16 cellular contexts compared by ENCODE assay signal in genomic region chr3:80785475-80785874, GRCh38.
A peak's percentile ranks its signal among the peaks of the same experiment; 100 is the strongest.
DNase-seq lines count a peak whose midpoint lies in the region; ATAC-seq and TF ChIP-seq lines count a peak whose summit lies in the region.
"Had no signal": no experiment of that assay in that cellular context is flagged by ENCODE, and none has a peak within 500 bp of the region (broad histone marks: within the 10 kb centered on the region; RNA-seq: fewer than 3 reads in every experiment).

No MANE protein-coding gene starts in this region.

- H3K27me3 ChIP-seq in A673 (replicated peaks; ENCODE audit: insufficient read depth, low read depth, low read length, poor library complexity) = no peaks in the 10 kb centered on the region
- H3K27me3 ChIP-seq in GM23338 (ENCODE audit: insufficient read depth) = no peaks in the 10 kb centered on the region
- no peaks in the 10 kb centered on the region for H3K27me3 ChIP-seq in PC-9 (ENCODE audit: insufficient read depth, low read depth)
- H3K27me3 ChIP-seq: breast epithelium, vagina had no signal

- H3K4me3 ChIP-seq in A673 (ENCODE audit: low read depth, low read length, poor library complexity, severe bottlenecking) = no peak overlapping the region
- no peak overlapping the region for H3K4me3 ChIP-seq in GM23338
- no peak overlapping the region for H3K4me3 ChIP-seq in PC-9
- no peak overlapping the region for H3K4me3 ChIP-seq in fibroblast of pulmonary artery (replicated peaks; ENCODE audit: low read depth, low read length)
- H3K4me3 ChIP-seq: breast epithelium, vagina had no signal

- no peaks in the 10 kb centered on the region for H3K27me3 Mint-ChIP-seq in GM23338 (ENCODE audit: insufficient read depth, low read depth, poor library complexity)
- no peaks in the 10 kb centered on the region for H3K27me3 Mint-ChIP-seq in activated CD8-positive, alpha-beta T cell treated with anti-CD3 and anti-CD28 coated beads for 36 hours

- POLR2A ChIA-PET in A673 (lab: Charles Lee; ENCODE audit: low non-redundant PET) = no interaction called here
- POLR2A ChIA-PET in PC-9 (lab: Charles Lee; ENCODE audit: unreplicated experiment) = no interaction called here
- POLR2A ChIA-PET in activated CD8-positive, alpha-beta T cell treated with anti-CD3 and anti-CD28 coated beads for 36 hours (lab: Charles Lee) = interaction anchor here (0.6 kb wide), 1 partner anchor 21 kb away, joined by 3 read pairs; no protein-coding TSS in a partner anchor

- no peaks in the 10 kb centered on the region for H4K20me1 ChIP-seq in GM23338 (replicated peaks; ENCODE audit: insufficient read depth)
- no peaks in the 10 kb centered on the region for H4K20me1 ChIP-seq in PC-9 (ENCODE audit: insufficient read depth)

- H3K9me3 ChIP-seq in A673 (ENCODE audit: low read depth, low read length, poor library complexity, severe bottlenecking) = no peaks in the 10 kb centered on the region
- H3K9me3 ChIP-seq in PC-9 (ENCODE audit: insufficient read depth, low read depth) = no peaks in the 10 kb centered on the region
- H3K9me3 ChIP-seq: breast epithelium, vagina had no signal

- H3K36me3 ChIP-seq in A673 (ENCODE audit: insufficient read depth, low read length, poor library complexity, severe bottlenecking) (no peaks in the 10 kb centered on the region), GM23338 (ENCODE audit: insufficient read depth) (no peaks in the 10 kb centered on the region), PC-9 (ENCODE audit: low read depth) (no peaks in the 10 kb centered on the region)
- H3K36me3 ChIP-seq: breast epithelium, vagina had no signal

- BruUV-seq in A673 (replicated peaks; lab: Mats Ljungman, UMichigan) (no TSS peak), PC-9 (replicated peaks; lab: Mats Ljungman, UMichigan) (no TSS peak)

- no peak overlapping the region for H3K27ac Mint-ChIP-seq in GM23338
- H3K27ac Mint-ChIP-seq in activated CD8-positive, alpha-beta T cell treated with anti-CD3 and anti-CD28 coated beads for 36 hours = no peak overlapping the region
- H3K27ac Mint-ChIP-seq: HFFc6, natural killer cell had no signal

- no peak overlapping the region for H3K4me2 ChIP-seq in GM23338
- H3K4me2 ChIP-seq in PC-9 = no peak overlapping the region

- DNase-seq in A673 (ENCODE audit: low spot score) (peak; percentile 15), GM23338 (ENCODE audit: low spot score) (peak; percentile 32), PC-9 (peak in 1 of 2 experiments; percentile 8), fibroblast of pulmonary artery (ENCODE audit: low read depth) (peak; percentile 3), NCI-H510A treated with DMSO at 0.1 percent for 48 hours (lab: John Stamatoyannopoulos, UW) (no peak), ureter (ENCODE audit: low spot score) (no peak), NCI-H1092 (lab: John Stamatoyannopoulos, UW) (no peak)
- no peak for DNase-seq in activated CD8-positive, alpha-beta T cell treated with anti-CD3 and anti-CD28 coated beads for 36 hours
- DNase-seq: activated CD4-positive, alpha-beta T cell treated with anti-CD3 and anti-CD28 coated beads for 1 hour; C1 segment of cervical spinal cord; HFFc6; MV-4-11; natural killer cell had no signal

- H3K27ac ChIP-seq in A673 (ENCODE audit: low read depth, low read length, poor library complexity, severe bottlenecking) (no peak overlapping the region), GM23338 (ENCODE audit: low read depth) (no peak overlapping the region), PC-9 (no peak overlapping the region)
- H3K27ac ChIP-seq: breast epithelium, RWPE1, vagina had no signal

- no peaks in the 10 kb centered on the region for H3K4me1 Mint-ChIP-seq in GM23338
- H3K4me1 Mint-ChIP-seq in activated CD8-positive, alpha-beta T cell treated with anti-CD3 and anti-CD28 coated beads for 36 hours (ENCODE audit: low read depth) = no peaks in the 10 kb centered on the region
- H3K4me1 Mint-ChIP-seq: natural killer cell had no signal

- H3K9me2 ChIP-seq in GM23338 (ENCODE audit: insufficient read depth) (no peaks in the 10 kb centered on the region), PC-9 (ENCODE audit: insufficient read depth) (no peaks in the 10 kb centered on the region)

- TF ChIP-seq CTCF in A673 (conservative IDR thresholded peaks at IDR 0.05; ENCODE audit: low read depth, low read length) (peak; percentile 37; the same call in 1 of the 2 replicates), GM23338 (conservative IDR thresholded peaks at IDR 0.05; ENCODE audit: low read depth in 2 of 2) (peak; percentile 65 to 71), PC-9 (conservative IDR thresholded peaks at IDR 0.05) (peak; percentile 42; the same call in 1 of the 2 replicates), fibroblast of pulmonary artery (IDR thresholded peaks at IDR 0.05; ENCODE audit: low read length, missing control alignments) (no peak)
- TF ChIP-seq CTCF in activated CD8-positive, alpha-beta T cell treated with anti-CD3 and anti-CD28 coated beads for 36 hours (IDR thresholded peaks at IDR 0.05) = no peak

- ATAC-seq in GM23338 = no peak
- ATAC-seq in activated CD8-positive, alpha-beta T cell treated with anti-CD3 and anti-CD28 coated beads for 36 hours = no peak
- ATAC-seq: natural killer cell had no signal

- H3K4me3 Mint-ChIP-seq in GM23338 = no peak overlapping the region
- H3K4me3 Mint-ChIP-seq in activated CD8-positive, alpha-beta T cell treated with anti-CD3 and anti-CD28 coated beads for 36 hours = no peak overlapping the region
- H3K4me3 Mint-ChIP-seq: HFFc6, natural killer cell had no signal

- no peak overlapping the region for H2AFZ ChIP-seq in GM23338
- H2AFZ ChIP-seq in PC-9 = no peak overlapping the region

- H3K4me1 ChIP-seq in A673 (ENCODE audit: insufficient read depth, low read length, poor library complexity, severe bottlenecking) (no peaks in the 10 kb centered on the region), GM23338 (ENCODE audit: insufficient read depth) (no peaks in the 10 kb centered on the region), PC-9 (replicated peaks; ENCODE audit: insufficient read depth) (no peaks in the 10 kb centered on the region)
- H3K4me1 ChIP-seq: breast epithelium, vagina had no signal

- CTCF ChIA-PET in A673 (lab: Charles Lee) (no interaction called here), PC-9 (lab: Charles Lee) (no interaction called here)
- CTCF ChIA-PET in activated CD8-positive, alpha-beta T cell treated with anti-CD3 and anti-CD28 coated beads for 36 hours (lab: Charles Lee) = no interaction called here

- H3K36me3 Mint-ChIP-seq in GM23338 (ENCODE audit: low read depth) = no peaks in the 10 kb centered on the region
- no peaks in the 10 kb centered on the region for H3K36me3 Mint-ChIP-seq in activated CD8-positive, alpha-beta T cell treated with anti-CD3 and anti-CD28 coated beads for 36 hours (ENCODE audit: low read depth)
- H3K36me3 Mint-ChIP-seq: natural killer cell had no signal

- intact Hi-C loops in A673 (cut with micrococcal nuclease; ENCODE audit: unreplicated experiment) (loop anchor here (5.0 kb wide), 1 partner anchor 457 kb away; no protein-coding TSS in a partner anchor), PC-9 (cut with micrococcal nuclease; ENCODE audit: unreplicated experiment) (no loop called here)
- intact Hi-C loops in activated CD8-positive, alpha-beta T cell treated with anti-CD3 and anti-CD28 coated beads for 36 hours (cut with micrococcal nuclease) = no loop called here

- H3F3A ChIP-seq in GM23338 (replicated peaks; ENCODE audit: low read depth) = no peaks in the 10 kb centered on the region
- no peaks in the 10 kb centered on the region for H3F3A ChIP-seq in PC-9 (ENCODE audit: insufficient read depth, low read depth)

- H3K9me3 Mint-ChIP-seq in GM23338 = no peaks in the 10 kb centered on the region
- H3K9me3 Mint-ChIP-seq in activated CD8-positive, alpha-beta T cell treated with anti-CD3 and anti-CD28 coated beads for 36 hours = peaks cover 15% of the 10 kb centered on the region

- no peaks in the 10 kb centered on the region for H3K79me2 ChIP-seq in GM23338 (replicated peaks; ENCODE audit: insufficient read depth)
- H3K79me2 ChIP-seq in PC-9 (ENCODE audit: low read depth) = no peaks in the 10 kb centered on the region

TF ChIP-seq in GM23338, 12 proteins besides CTCF, POLR2A, EP300 and RAD21 (continues in another document):
- TF ChIP-seq REST (IDR thresholded peaks at IDR 0.05; ENCODE audit: unreplicated experiment) (no peak), JUNB (IDR thresholded peaks at IDR 0.05; ENCODE audit: unreplicated experiment) (no peak)

Comparison
In these comparisons a context has a peak if more than half of its experiments do, and no peak if none do; other contexts are left out.
1. DNase-seq: peak in A673 (single experiment), GM23338 (single experiment) and fibroblast of pulmonary artery (single experiment); none in NCI-H510A treated with DMSO at 0.1 percent for 48 hours (single experiment), ureter (single experiment), NCI-H1092 (single experiment) and activated CD8-positive, alpha-beta T cell treated with anti-CD3 and anti-CD28 coated beads for 36 hours (single experiment).
2. CTCF ChIP-seq: peak in A673 (single experiment), GM23338 (2 of 2) and PC-9 (single experiment); none in fibroblast of pulmonary artery (single experiment) and activated CD8-positive, alpha-beta T cell treated with anti-CD3 and anti-CD28 coated beads for 36 hours (single experiment).